ENCODE assay signal across 1 cellular context in genomic region chr10:83544049-83544448, GRCh38.
TF ChIP-seq lines count a peak whose summit lies in the region.

No MANE protein-coding gene starts in this region.

TF ChIP-seq in WTC11, 78 proteins besides CTCF, POLR2A, EP300 and RAD21 (continued from another document):
- TF ChIP-seq ARID4B (CRISPR knock-in tag; IDR thresholded peaks at IDR 0.05; ENCODE audit: borderline replicate concordance), result no peak
- no peak for TF ChIP-seq SOX15 (CRISPR knock-in tag; IDR thresholded peaks at IDR 0.05)
- TF ChIP-seq FOXK1 (CRISPR knock-in tag; IDR thresholded peaks at IDR 0.05), result no peak
- TF ChIP-seq MAX (CRISPR knock-in tag; IDR thresholded peaks at IDR 0.05), result no peak
- TF ChIP-seq NR3C1 (CRISPR knock-in tag; conservative IDR thresholded peaks at IDR 0.05; ENCODE audit: low read depth), result no peak
- no peak for TF ChIP-seq JAZF1 (CRISPR knock-in tag; IDR thresholded peaks at IDR 0.05)
- TF ChIP-seq ATF1 (CRISPR knock-in tag; IDR thresholded peaks at IDR 0.05), result no peak
- TF ChIP-seq ERG (CRISPR knock-in tag; IDR thresholded peaks at IDR 0.05), result no peak
- no peak for TF ChIP-seq ZNF281 (CRISPR knock-in tag; IDR thresholded peaks at IDR 0.05)
- TF ChIP-seq STAT6 (CRISPR knock-in tag; conservative IDR thresholded peaks at IDR 0.05; ENCODE audit: low read depth), result no peak
